In the genomic region with DNA sequence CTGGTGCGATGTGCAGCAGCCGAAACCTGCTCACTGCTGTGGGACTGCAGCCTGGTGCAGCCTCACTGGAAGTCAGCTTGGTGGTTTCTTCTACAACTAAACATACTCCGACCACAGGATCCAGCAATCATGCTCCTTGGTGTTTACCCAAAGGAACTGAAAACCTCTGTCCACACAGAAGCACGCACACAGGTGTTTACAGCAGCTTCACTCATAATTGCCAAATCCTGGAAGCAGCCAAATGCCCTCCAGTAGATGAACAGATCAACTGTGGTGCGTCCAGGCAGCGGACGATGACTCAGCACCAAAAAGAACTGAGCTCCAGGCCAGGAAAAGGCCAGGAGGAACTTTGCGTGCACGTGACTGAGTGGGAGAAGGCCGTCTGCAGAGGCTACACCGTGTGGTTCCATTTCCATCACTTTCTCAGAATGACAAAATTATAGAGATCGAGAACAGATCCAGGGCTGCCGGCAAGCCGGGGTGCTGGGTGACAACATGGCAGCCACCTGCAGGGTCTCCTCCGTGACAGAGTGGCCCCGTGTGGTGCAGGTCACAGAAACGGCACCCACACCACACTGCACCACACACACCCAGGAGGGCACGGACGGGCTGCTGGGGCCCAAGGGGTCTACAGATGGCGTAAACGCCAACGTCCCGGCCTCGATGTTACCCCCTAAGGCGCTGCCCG, we compare ENCODE assay signal across 1 cellular context.
TF ChIP-seq lines count a peak whose summit lies in the region.

No MANE protein-coding gene starts in this region.

TF ChIP-seq in GM23338, 12 proteins besides CTCF, POLR2A, EP300 and RAD21 (continued from another document):
- TF ChIP-seq, protein P1, sequence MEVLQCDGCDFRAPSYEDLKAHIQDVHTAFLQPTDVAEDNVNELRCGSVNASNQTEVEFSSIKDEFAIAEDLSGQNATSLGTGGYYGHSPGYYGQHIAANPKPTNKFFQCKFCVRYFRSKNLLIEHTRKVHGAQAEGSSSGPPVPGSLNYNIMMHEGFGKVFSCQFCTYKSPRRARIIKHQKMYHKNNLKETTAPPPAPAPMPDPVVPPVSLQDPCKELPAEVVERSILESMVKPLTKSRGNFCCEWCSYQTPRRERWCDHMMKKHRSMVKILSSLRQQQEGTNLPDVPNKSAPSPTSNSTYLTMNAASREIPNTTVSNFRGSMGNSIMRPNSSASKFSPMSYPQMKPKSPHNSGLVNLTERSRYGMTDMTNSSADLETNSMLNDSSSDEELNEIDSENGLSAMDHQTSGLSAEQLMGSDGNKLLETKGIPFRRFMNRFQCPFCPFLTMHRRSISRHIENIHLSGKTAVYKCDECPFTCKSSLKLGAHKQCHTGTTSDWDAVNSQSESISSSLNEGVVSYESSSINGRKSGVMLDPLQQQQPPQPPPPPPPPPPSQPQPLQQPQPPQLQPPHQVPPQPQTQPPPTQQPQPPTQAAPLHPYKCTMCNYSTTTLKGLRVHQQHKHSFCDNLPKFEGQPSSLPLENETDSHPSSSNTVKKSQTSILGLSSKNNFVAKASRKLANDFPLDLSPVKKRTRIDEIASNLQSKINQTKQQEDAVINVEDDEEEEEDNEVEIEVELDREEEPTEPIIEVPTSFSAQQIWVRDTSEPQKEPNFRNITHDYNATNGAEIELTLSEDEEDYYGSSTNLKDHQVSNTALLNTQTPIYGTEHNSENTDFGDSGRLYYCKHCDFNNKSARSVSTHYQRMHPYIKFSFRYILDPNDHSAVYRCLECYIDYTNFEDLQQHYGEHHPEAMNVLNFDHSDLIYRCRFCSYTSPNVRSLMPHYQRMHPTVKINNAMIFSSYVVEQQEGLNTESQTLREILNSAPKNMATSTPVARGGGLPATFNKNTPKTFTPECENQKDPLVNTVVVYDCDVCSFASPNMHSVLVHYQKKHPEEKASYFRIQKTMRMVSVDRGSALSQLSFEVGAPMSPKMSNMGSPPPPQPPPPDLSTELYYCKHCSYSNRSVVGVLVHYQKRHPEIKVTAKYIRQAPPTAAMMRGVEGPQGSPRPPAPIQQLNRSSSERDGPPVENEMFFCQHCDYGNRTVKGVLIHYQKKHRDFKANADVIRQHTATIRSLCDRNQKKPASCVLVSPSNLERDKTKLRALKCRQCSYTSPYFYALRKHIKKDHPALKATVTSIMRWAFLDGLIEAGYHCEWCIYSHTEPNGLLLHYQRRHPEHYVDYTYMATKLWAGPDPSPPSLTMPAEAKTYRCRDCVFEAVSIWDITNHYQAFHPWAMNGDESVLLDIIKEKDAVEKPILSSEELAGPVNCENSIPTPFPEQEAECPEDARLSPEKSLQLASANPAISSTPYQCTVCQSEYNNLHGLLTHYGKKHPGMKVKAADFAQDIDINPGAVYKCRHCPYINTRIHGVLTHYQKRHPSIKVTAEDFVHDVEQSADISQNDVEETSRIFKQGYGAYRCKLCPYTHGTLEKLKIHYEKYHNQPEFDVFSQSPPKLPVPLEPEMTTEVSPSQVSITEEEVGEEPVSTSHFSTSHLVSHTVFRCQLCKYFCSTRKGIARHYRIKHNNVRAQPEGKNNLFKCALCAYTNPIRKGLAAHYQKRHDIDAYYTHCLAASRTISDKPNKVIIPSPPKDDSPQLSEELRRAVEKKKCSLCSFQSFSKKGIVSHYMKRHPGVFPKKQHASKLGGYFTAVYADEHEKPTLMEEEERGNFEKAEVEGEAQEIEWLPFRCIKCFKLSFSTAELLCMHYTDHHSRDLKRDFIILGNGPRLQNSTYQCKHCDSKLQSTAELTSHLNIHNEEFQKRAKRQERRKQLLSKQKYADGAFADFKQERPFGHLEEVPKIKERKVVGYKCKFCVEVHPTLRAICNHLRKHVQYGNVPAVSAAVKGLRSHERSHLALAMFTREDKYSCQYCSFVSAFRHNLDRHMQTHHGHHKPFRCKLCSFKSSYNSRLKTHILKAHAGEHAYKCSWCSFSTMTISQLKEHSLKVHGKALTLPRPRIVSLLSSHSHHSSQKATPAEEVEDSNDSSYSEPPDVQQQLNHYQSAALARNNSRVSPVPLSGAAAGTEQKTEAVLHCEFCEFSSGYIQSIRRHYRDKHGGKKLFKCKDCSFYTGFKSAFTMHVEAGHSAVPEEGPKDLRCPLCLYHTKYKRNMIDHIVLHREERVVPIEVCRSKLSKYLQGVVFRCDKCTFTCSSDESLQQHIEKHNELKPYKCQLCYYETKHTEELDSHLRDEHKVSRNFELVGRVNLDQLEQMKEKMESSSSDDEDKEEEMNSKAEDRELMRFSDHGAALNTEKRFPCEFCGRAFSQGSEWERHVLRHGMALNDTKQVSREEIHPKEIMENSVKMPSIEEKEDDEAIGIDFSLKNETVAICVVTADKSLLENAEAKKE (CRISPR knock-in tag; IDR thresholded peaks at IDR 0.05), result no peak
- TF ChIP-seq STAT1 (IDR thresholded peaks at IDR 0.05; ENCODE audit: unreplicated experiment), result no peak
